Comparison of ENCODE assay signal across 15 cellular contexts in genomic region chr4:39308576-39308975, GRCh38. TPM values are rescaled to one million over a fixed set of nuclear protein-coding genes. Genes with fewer than 3 reads are reported as not detected.
DNase-seq lines count a peak whose midpoint lies in the region; ATAC-seq and TF ChIP-seq lines count a peak whose summit lies in the region.
"Had no signal": no experiment of that assay in that cellular context is flagged by ENCODE, and none has a peak within 500 bp of the region (broad histone marks: within the 10 kb centered on the region; RNA-seq: fewer than 3 reads in every experiment).

No MANE protein-coding gene starts in this region.

- H3K36me3 ChIP-seq in SJCRH30 (peaks cover 60% of the 10 kb centered on the region), heart right ventricle (peaks cover 0 to 98% (median 7%) of the 10 kb centered on the region in 9 donors)

- no peak for ATAC-seq in activated naive CD4-positive, alpha-beta T cell treated with anti-CD3 and anti-CD28 coated beads, Interleukin-2, amount 50 U/mL, for 72 hours
- ATAC-seq in heart right ventricle (peak in 7 of 8 donors; percentile 34 to 58 (median 52)), HG03039 (IDR thresholded peaks at IDR 0.05; ENCODE audit: unreplicated experiment) (no peak)
- ATAC-seq: naive thymus-derived CD4-positive, alpha-beta T cell had no signal

- DNase-seq in activated naive CD4-positive, alpha-beta T cell treated with anti-CD3 and anti-CD28 coated beads, Interleukin-2, amount 10 ng/mL, durations not matched to agents 7 days and 5 days, result no peak
- no peak for DNase-seq in activated naive CD4-positive, alpha-beta T cell treated with anti-CD3 and anti-CD28 coated beads, Interleukin-2, amount 50 U/mL, for 72 hours (ENCODE audit: low spot score in 2 of 2)
- DNase-seq in SJCRH30, result peak; percentile 40 to 65
- DNase-seq in heart right ventricle, result no peak
- DNase-seq in T-helper 2 cell treated with Interferon-gamma antibody and Interleukin-4, amounts not matched to agents 5 μg/mL and 100 μg/mL, for 36 hours (ENCODE audit: low spot score), result no peak
- DNase-seq in NK-92 treated with Interleukin-12 subunit alpha and Interleukin-12 subunit beta, amount 100 ng/mL, for 24 hours (lab: John Stamatoyannopoulos, UW), result no peak
- DNase-seq: activated CD4-positive, alpha-beta T cell treated with anti-CD3 and anti-CD28 coated beads for 48 hours; amniotic stem cell; naive thymus-derived CD4-positive, alpha-beta T cell; NCI-H146 had no signal

- peaks cover 11% of the 10 kb centered on the region for H3K4me1 Mint-ChIP-seq in activated naive CD4-positive, alpha-beta T cell treated with anti-CD3 and anti-CD28 coated beads, Interleukin-2, amount 10 ng/mL, durations not matched to agents 7 days and 5 days
- peaks cover 5% of the 10 kb centered on the region for H3K4me1 Mint-ChIP-seq in T-helper 2 cell treated with Interferon-gamma antibody and Interleukin-4, amounts not matched to agents 5 μg/mL and 100 μg/mL, for 36 hours (ENCODE audit: low read depth)

- H3K9me3 ChIP-seq in SJCRH30 (replicated peaks), result no peaks in the 10 kb centered on the region
- no peaks in the 10 kb centered on the region for H3K9me3 ChIP-seq in heart right ventricle
- H3K9me3 ChIP-seq: SJSA1 had no signal

- CTCF ChIA-PET in activated naive CD4-positive, alpha-beta T cell treated with anti-CD3 and anti-CD28 coated beads, Interleukin-2, amount 10 ng/mL, durations not matched to agents 7 days and 5 days (lab: Charles Lee), result no interaction called here

- H3K4me3 Mint-ChIP-seq in activated naive CD4-positive, alpha-beta T cell treated with anti-CD3 and anti-CD28 coated beads, Interleukin-2, amount 10 ng/mL, durations not matched to agents 7 days and 5 days, result no peak overlapping the region
- no peak overlapping the region for H3K4me3 Mint-ChIP-seq in T-helper 2 cell treated with Interferon-gamma antibody and Interleukin-4, amounts not matched to agents 5 μg/mL and 100 μg/mL, for 36 hours
- H3K4me3 Mint-ChIP-seq: naive thymus-derived CD4-positive, alpha-beta T cell had no signal

- no peaks in the 10 kb centered on the region for H3K27me3 ChIP-seq in SJCRH30
- no peaks in the 10 kb centered on the region for H3K27me3 ChIP-seq in heart right ventricle
- H3K27me3 ChIP-seq: SJSA1 had no signal

- no peak overlapping the region for H3K4me3 ChIP-seq in SJCRH30
- no peak overlapping the region for H3K4me3 ChIP-seq in heart right ventricle
- H3K4me3 ChIP-seq: SJSA1 had no signal

- no peaks in the 10 kb centered on the region for H3K9me3 Mint-ChIP-seq in activated naive CD4-positive, alpha-beta T cell treated with anti-CD3 and anti-CD28 coated beads, Interleukin-2, amount 10 ng/mL, durations not matched to agents 7 days and 5 days
- H3K9me3 Mint-ChIP-seq in activated naive CD4-positive, alpha-beta T cell treated with anti-CD3 and anti-CD28 coated beads, Interleukin-2, amount 50 U/mL, for 72 hours, result no peaks in the 10 kb centered on the region
- H3K9me3 Mint-ChIP-seq in T-helper 2 cell treated with Interferon-gamma antibody and Interleukin-4, amounts not matched to agents 5 μg/mL and 100 μg/mL, for 36 hours, result no peaks in the 10 kb centered on the region
- H3K9me3 Mint-ChIP-seq: naive thymus-derived CD4-positive, alpha-beta T cell had no signal

- H3K27me3 Mint-ChIP-seq in activated naive CD4-positive, alpha-beta T cell treated with anti-CD3 and anti-CD28 coated beads, Interleukin-2, amount 10 ng/mL, durations not matched to agents 7 days and 5 days, result no peaks in the 10 kb centered on the region
- no peaks in the 10 kb centered on the region for H3K27me3 Mint-ChIP-seq in T-helper 2 cell treated with Interferon-gamma antibody and Interleukin-4, amounts not matched to agents 5 μg/mL and 100 μg/mL, for 36 hours (ENCODE audit: low read depth)
- H3K27me3 Mint-ChIP-seq: naive thymus-derived CD4-positive, alpha-beta T cell had no signal

- TF ChIP-seq CTCF in heart right ventricle (IDR thresholded peaks at IDR 0.05), result no peak

- H3K27ac ChIP-seq in SJCRH30 (peak overlapping the region; percentile 63), heart right ventricle (peak overlapping the region in 2 of 10 donors; percentile 9 to 17), temporal lobe (ENCODE audit: low read depth, low read length) (peak overlapping the region; percentile 29)
- H3K27ac ChIP-seq: HL-60, KMS-11, SJSA1 had no signal

- H3K4me1 ChIP-seq in SJCRH30 (peaks cover 17% of the 10 kb centered on the region), heart right ventricle (peaks cover 0 to 33% (median 11%) of the 10 kb centered on the region in 9 donors)
- H3K4me1 ChIP-seq: SJSA1 had no signal

- H3K36me3 Mint-ChIP-seq in activated naive CD4-positive, alpha-beta T cell treated with anti-CD3 and anti-CD28 coated beads, Interleukin-2, amount 10 ng/mL, durations not matched to agents 7 days and 5 days, result peaks cover 60% of the 10 kb centered on the region
- peaks cover 25 to 32% of the 10 kb centered on the region in 2 donors for H3K36me3 Mint-ChIP-seq in activated naive CD4-positive, alpha-beta T cell treated with anti-CD3 and anti-CD28 coated beads, Interleukin-2, amount 50 U/mL, for 72 hours
- peaks cover 52% of the 10 kb centered on the region for H3K36me3 Mint-ChIP-seq in T-helper 2 cell treated with Interferon-gamma antibody and Interleukin-4, amounts not matched to agents 5 μg/mL and 100 μg/mL, for 36 hours (ENCODE audit: low read depth)

- intact Hi-C loops in heart right ventricle (cut with DNase I), result no loop called here

- peak overlapping the region; percentile 62 for H3K27ac Mint-ChIP-seq in activated naive CD4-positive, alpha-beta T cell treated with anti-CD3 and anti-CD28 coated beads, Interleukin-2, amount 10 ng/mL, durations not matched to agents 7 days and 5 days
- peak overlapping the region in 1 of 2 donors; percentile 90 for H3K27ac Mint-ChIP-seq in activated naive CD4-positive, alpha-beta T cell treated with anti-CD3 and anti-CD28 coated beads, Interleukin-2, amount 50 U/mL, for 72 hours
- no peak overlapping the region for H3K27ac Mint-ChIP-seq in T-helper 2 cell treated with Interferon-gamma antibody and Interleukin-4, amounts not matched to agents 5 μg/mL and 100 μg/mL, for 36 hours

- WGBS in heart right ventricle, 2 donors, result 39 to 48% methylated on average over 6 of the region's 6 CpGs

RNA-seq across cellular contexts. Expression of gene RFC1, which starts 57.6 kb away (rescaled TPM):
- 100 to 1,000 TPM in 1 of 2 donors, 10 to 100 TPM in 1; 97.7 to 105 TPM for total RNA-seq in activated naive CD4-positive, alpha-beta T cell treated with anti-CD3 and anti-CD28 coated beads, Interleukin-2, amount 50 U/mL, for 72 hours
- 70.1 and 77.8 TPM in 2 replicates for total RNA-seq in SJCRH30 (2014; rRNA removed; shearing (Covaris generic))
- total RNA-seq in heart right ventricle (10 to 100 TPM; 18.4 to 31.0 (median 24.8) TPM), temporal lobe (35.7 TPM)
- 1 to 10 TPM; 5.7 to 9.5 TPM for polyA plus RNA-seq in heart right ventricle

Comparison
In these comparisons a context has a peak if more than half of its experiments do, and no peak if none do; other contexts are left out.
1. DNase-seq: peak in SJCRH30 (2 of 2); none in activated naive CD4-positive, alpha-beta T cell treated with anti-CD3 and anti-CD28 coated beads, Interleukin-2, amount 10 ng/mL, durations not matched to agents 7 days and 5 days (single experiment), activated naive CD4-positive, alpha-beta T cell treated with anti-CD3 and anti-CD28 coated beads, Interleukin-2, amount 50 U/mL, for 72 hours (0 of 2), heart right ventricle (0 of 2), T-helper 2 cell treated with Interferon-gamma antibody and Interleukin-4, amounts not matched to agents 5 μg/mL and 100 μg/mL, for 36 hours (single experiment) and NK-92 treated with Interleukin-12 subunit alpha and Interleukin-12 subunit beta, amount 100 ng/mL, for 24 hours (single experiment).
2. ATAC-seq: peak in heart right ventricle (7 of 8); none in activated naive CD4-positive, alpha-beta T cell treated with anti-CD3 and anti-CD28 coated beads, Interleukin-2, amount 50 U/mL, for 72 hours (0 of 2) and HG03039 (single experiment).